Comparison of ENCODE assay signal across 20 cellular contexts in the genomic region with DNA sequence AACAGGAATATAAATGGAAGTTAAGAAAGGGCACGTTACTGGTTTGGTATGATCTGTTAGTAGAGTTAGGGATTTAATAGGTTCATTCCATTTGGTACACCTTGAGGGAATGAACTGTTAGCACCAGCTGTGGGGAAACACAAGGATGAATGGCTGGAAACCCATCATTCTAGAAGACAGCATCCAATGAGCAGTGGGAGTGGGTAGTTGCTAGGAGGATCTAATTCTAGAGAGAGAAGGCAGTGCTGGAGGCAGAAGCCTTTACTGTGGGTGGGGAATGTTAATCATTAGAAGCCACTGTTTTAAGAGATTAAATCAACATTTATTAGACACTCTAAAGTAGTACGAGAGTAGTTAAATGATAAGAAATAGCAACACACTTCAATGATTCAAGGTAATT. TPM values are rescaled to one million over a fixed set of nuclear protein-coding genes. Genes with fewer than 3 reads are reported as not detected.
"Had no signal": no experiment of that assay in that cellular context is flagged by ENCODE, and none has a peak within 500 bp of the region (broad histone marks: within the 10 kb centered on the region; RNA-seq: fewer than 3 reads in every experiment).

No MANE protein-coding gene starts in this region.

- DNase-seq: activated CD4-positive, alpha-beta memory T cell treated with anti-CD3 and anti-CD28 coated beads for 36 hours; activated CD4-positive, alpha-beta T cell treated with anti-CD3 and anti-CD28 coated beads for 36 hours; activated T-cell treated with anti-CD3 and anti-CD28 coated beads for 4 hours; aorta; brain microvascular endothelial cell; colonic mucosa; heart right ventricle; kidney glomerular epithelial cell; left ventricle myocardium inferior; mammary epithelial cell; midbrain; right cardiac atrium; testis had no signal

- H3K4me3 ChIP-seq: colonic mucosa, gastroesophageal sphincter, heart right ventricle, left ventricle myocardium inferior, skin epidermis, testis had no signal

- H3K9me3 ChIP-seq: colonic mucosa, gastroesophageal sphincter, heart right ventricle, left ventricle myocardium inferior, testis had no signal

- FAIRE-seq: TTC549 had no signal

- H3K4me1 ChIP-seq: colonic mucosa, gastroesophageal sphincter, left ventricle myocardium inferior, testis had no signal

- H3K27ac ChIP-seq: brain microvascular endothelial cell, gastroesophageal sphincter, heart right ventricle, left ventricle myocardium inferior, testis had no signal

- ATAC-seq: activated CD4-positive, alpha-beta T cell treated with anti-CD3 and anti-CD28 coated beads for 36 hours; gastroesophageal sphincter; heart right ventricle; right cardiac atrium; WTC11 had no signal

- H3K27me3 ChIP-seq: brain microvascular endothelial cell, colonic mucosa, testis had no signal

RNA-seq across cellular contexts. Expression of gene GPR15LG, which starts 15.5 kb away (rescaled TPM):
- total RNA-seq: activated CD4-positive, alpha-beta memory T cell treated with anti-CD3 and anti-CD28 coated beads for 36 hours; activated CD4-positive, alpha-beta T cell treated with anti-CD3 and anti-CD28 coated beads for 36 hours; aorta; heart right ventricle; left ventricle myocardium inferior; neural crest cell; osteoblast; progenitor cell of endocrine pancreas; right cardiac atrium; testis; WTC11 had no signal
- polyA plus RNA-seq: heart right ventricle, mammary epithelial cell, right cardiac atrium had no signal

RNA-seq across cellular contexts. Expression of gene CDHR1, which starts 36.3 kb away (rescaled TPM):
- polyA plus RNA-seq: aorta had no signal
